In genomic region chr5:148733601-148734438, GRCh38 we compare ENCODE assay signal across 8 cellular contexts.
DNase-seq lines count a peak whose midpoint lies in the region; ATAC-seq and TF ChIP-seq lines count a peak whose summit lies in the region.

No MANE protein-coding gene starts in this region.

- H3K9me3 ChIP-seq in right lobe of liver = no peaks in the 10 kb centered on the region

- peaks cover 0 to 19% (median 5%) of the 10 kb centered on the region in 4 donors for H3K4me1 ChIP-seq in right lobe of liver

- no peaks in the 10 kb centered on the region for H3K27me3 ChIP-seq in right lobe of liver

- H3K27ac ChIP-seq in coronary artery (no peak overlapping the region), right lobe of liver (no peak overlapping the region)

- WGBS in right lobe of liver (ENCODE audit: insufficient coverage, low coverage, low lambda C conversion rate, missing lambda C conversion rate) = 26% methylated on average over 11 of the region's 11 CpGs

- DNase-seq in C1 segment of cervical spinal cord (lab: John Stamatoyannopoulos, UW) (peak in 12 of 14 donors; percentile 8 to 73 (median 35)), NCI-H345 treated with DMSO at 0.1 percent for 48 hours (lab: John Stamatoyannopoulos, UW; ENCODE audit: unreplicated experiment) (peak; percentile 65), coronary artery (ENCODE audit: low spot score) (no peak), right lobe of liver (peak in 2 of 3 donors; percentile 60 to 80), 8988T (no peak)
- peak; percentile 65 to 71 for DNase-seq in activated CD4-positive, alpha-beta T cell treated with anti-CD3 and anti-CD28 coated beads for 4 hours
- DNase-seq in stimulated activated CD4-positive, alpha-beta T cell treated with anti-CD3 and anti-CD28 coated beads, TNF-alpha, amount 100 ng/mL, for 1 hour (ENCODE audit: low read depth in 3 of 3, low spot score in 1 of 3) = peak; percentile 28 to 38 (median 33)

- ATAC-seq in GM21619 (IDR thresholded peaks at IDR 0.05; ENCODE audit: unreplicated experiment) (peak; percentile 33), right lobe of liver (peak; percentile 65 to 73 (median 67))

- no peak for TF ChIP-seq POLR2A in right lobe of liver (IDR thresholded peaks at IDR 0.05)

- intact Hi-C loops in right lobe of liver (cut with DNase I) = loop anchor here in 1 of 2 donors (10.0 kb wide), 1 partner anchor 391 kb away; no protein-coding TSS in a partner anchor

- TF ChIP-seq CTCF in coronary artery (IDR thresholded peaks at IDR 0.05) = peak; percentile 45
- TF ChIP-seq CTCF in right lobe of liver (IDR thresholded peaks at IDR 0.05) = peak; percentile 68 to 76 (median 71)

- no peaks in the 10 kb centered on the region for H3K36me3 ChIP-seq in right lobe of liver

- no peak overlapping the region for H3K4me3 ChIP-seq in coronary artery
- no peak overlapping the region for H3K4me3 ChIP-seq in right lobe of liver

Comparison
In these comparisons a context has a peak if more than half of its experiments do, and no peak if none do; other contexts are left out.
1. DNase-seq: peak in C1 segment of cervical spinal cord (12 of 14), NCI-H345 treated with DMSO at 0.1 percent for 48 hours (single experiment), activated CD4-positive, alpha-beta T cell treated with anti-CD3 and anti-CD28 coated beads for 4 hours (2 of 2), right lobe of liver (2 of 3) and stimulated activated CD4-positive, alpha-beta T cell treated with anti-CD3 and anti-CD28 coated beads, TNF-alpha, amount 100 ng/mL, for 1 hour (3 of 3); none in coronary artery (single experiment) and 8988T (single experiment).